Comparison of ENCODE assay signal across 14 cellular contexts in the genomic region with DNA sequence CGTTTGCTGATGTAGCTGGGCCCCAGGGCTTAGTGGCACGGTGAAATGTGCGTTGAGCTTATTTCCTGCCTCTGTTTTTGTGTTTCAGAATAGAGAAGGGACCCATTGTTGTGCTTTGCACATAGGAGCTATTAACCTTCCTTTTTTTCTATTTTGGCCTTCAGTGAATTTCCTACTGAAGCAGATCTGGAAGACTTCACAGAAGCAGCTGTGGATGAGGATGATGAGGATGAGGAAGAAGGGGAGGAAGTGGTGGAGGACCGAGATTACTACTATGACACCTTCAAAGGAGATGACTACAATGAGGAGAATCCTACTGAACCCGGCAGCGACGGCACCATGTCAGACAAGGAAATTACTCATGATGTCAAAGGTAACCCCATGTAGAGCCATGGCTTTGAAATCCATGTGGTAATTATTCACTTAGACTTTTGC. TPM values are rescaled to one million over a fixed set of nuclear protein-coding genes. Genes with fewer than 3 reads are reported as not detected.
DNase-seq lines count a peak whose midpoint lies in the region; ATAC-seq, FAIRE-seq and TF ChIP-seq lines count a peak whose summit lies in the region.
"Had no signal": no experiment of that assay in that cellular context is flagged by ENCODE, and none has a peak within 500 bp of the region (broad histone marks: within the 10 kb centered on the region; RNA-seq: fewer than 3 reads in every experiment).

No MANE protein-coding gene starts in this region.

- H3K9me2 ChIP-seq in hepatocyte (replicated peaks; ENCODE audit: insufficient read depth), result no peaks in the 10 kb centered on the region

- H3K9me3 Mint-ChIP-seq in activated CD4-positive, alpha-beta T cell treated with anti-CD3 and anti-CD28 coated beads for 36 hours (ENCODE audit: low read depth), result no peaks in the 10 kb centered on the region
- H3K9me3 Mint-ChIP-seq in WTC11, result no peaks in the 10 kb centered on the region
- H3K9me3 Mint-ChIP-seq: IgD-negative memory B cell had no signal

- H4K20me1 ChIP-seq in hepatocyte (ENCODE audit: insufficient read depth, poor library complexity, severe bottlenecking), result no peaks in the 10 kb centered on the region

- peaks cover 4% of the 10 kb centered on the region for H3K27me3 Mint-ChIP-seq in activated CD4-positive, alpha-beta T cell treated with anti-CD3 and anti-CD28 coated beads for 36 hours
- H3K27me3 Mint-ChIP-seq in WTC11 (ENCODE audit: low read depth), result no peaks in the 10 kb centered on the region
- H3K27me3 Mint-ChIP-seq: IgD-negative memory B cell had no signal

- POLR2A ChIA-PET in activated CD4-positive, alpha-beta T cell treated with anti-CD3 and anti-CD28 coated beads for 36 hours (lab: Charles Lee), result interaction anchor here (1.3 kb wide), 1 partner anchor 119 kb away, joined by 3 read pairs; no protein-coding TSS in a partner anchor
- POLR2A ChIA-PET in WTC11 (lab: Charles Lee), result interaction anchor here (1.0 kb wide), 1 partner anchor 201 kb away, joined by 3 read pairs; no protein-coding TSS in a partner anchor

- no peaks in the 10 kb centered on the region for H3K9me3 ChIP-seq in hepatocyte (ENCODE audit: low read depth)
- H3K9me3 ChIP-seq: A549, upper lobe of right lung had no signal

- H3K27me3 ChIP-seq in hepatocyte, result no peaks in the 10 kb centered on the region
- H3K27me3 ChIP-seq: upper lobe of right lung had no signal

- peak; percentile 82 for ATAC-seq in activated CD4-positive, alpha-beta T cell treated with anti-CD3 and anti-CD28 coated beads for 36 hours
- ATAC-seq in WTC11 (no peak), esophagus mucosa (peak; percentile 70)
- ATAC-seq: A549, upper lobe of right lung had no signal

- H3K27ac ChIP-seq in hepatocyte, result no peak overlapping the region
- H3K27ac ChIP-seq: A549 had no signal

- H3K27ac Mint-ChIP-seq in activated CD4-positive, alpha-beta T cell treated with anti-CD3 and anti-CD28 coated beads for 36 hours, result no peak overlapping the region
- peak overlapping the region; percentile 64; the same call in 1 of the 2 replicates for H3K27ac Mint-ChIP-seq in WTC11
- H3K27ac Mint-ChIP-seq: IgD-negative memory B cell had no signal

- 94% methylated on average over 7 of the region's 7 CpGs for WGBS in hepatocyte (ENCODE audit: low lambda C conversion rate, missing lambda C conversion rate)

- H3K4me1 Mint-ChIP-seq in activated CD4-positive, alpha-beta T cell treated with anti-CD3 and anti-CD28 coated beads for 36 hours, result peaks cover 46% of the 10 kb centered on the region
- peaks cover 14% of the 10 kb centered on the region for H3K4me1 Mint-ChIP-seq in WTC11

- no peaks in the 10 kb centered on the region for H3K36me3 ChIP-seq in hepatocyte (replicated peaks; ENCODE audit: insufficient read depth, low read depth)

- peaks cover 41% of the 10 kb centered on the region for H3K79me2 ChIP-seq in hepatocyte

- no peak for FAIRE-seq in frontal cortex (lab: Jason Lieb, UNC)
- FAIRE-seq: A549 had no signal

- no peak overlapping the region for H3K4me2 ChIP-seq in hepatocyte
- H3K4me2 ChIP-seq: A549 had no signal

- CTCF ChIA-PET in activated CD4-positive, alpha-beta T cell treated with anti-CD3 and anti-CD28 coated beads for 36 hours (lab: Charles Lee), result interaction anchor here (0.8 to 6.6 kb wide), 4 partner anchors 9 to 130 kb away, joined by 3 to 46 read pairs (median 4); no protein-coding TSS in a partner anchor
- CTCF ChIA-PET in WTC11 (lab: Charles Lee), result interaction anchor here (1.0 to 2.8 kb wide), 2 partner anchors 10 to 24 kb away, joined by 4 to 16 read pairs; no protein-coding TSS in a partner anchor

- DNase-seq in activated CD4-positive, alpha-beta T cell treated with anti-CD3 and anti-CD28 coated beads for 36 hours, result peak; percentile 74
- DNase-seq in activated CD4-positive, alpha-beta T cell treated with anti-CD3 and anti-CD28 coated beads, Interleukin-2, amount 50 U/mL, for 1 hour, result no peak
- no peak for DNase-seq in WTC11 (ENCODE audit: low spot score)
- DNase-seq in stimulated activated CD4-positive, alpha-beta T cell treated with anti-CD3 and anti-CD28 coated beads, TNF-alpha, amount 100 ng/mL, for 48 hours (ENCODE audit: low read depth in 3 of 3), result peak in 2 of 3 donors; percentile 30 to 32
- DNase-seq in frontal cortex (ENCODE audit: low spot score in 2 of 2), result no peak
- no peak for DNase-seq in inferior parietal cortex (ENCODE audit: extremely low spot score)
- DNase-seq in hepatocyte (ENCODE audit: low spot score), result no peak
- DNase-seq: amniotic stem cell, NCI-H2081 treated with DMSO at 0.1 percent for 48 hours, upper lobe of right lung had no signal

- intact Hi-C loops in activated CD4-positive, alpha-beta T cell treated with anti-CD3 and anti-CD28 coated beads for 36 hours (cut with DNase I, micrococcal nuclease), result loop anchor here (2.0 to 5.0 kb wide), 2 partner anchors 119 to 120 kb away; a partner anchor contains a TSS

- peaks cover 34% of the 10 kb centered on the region for H3K36me3 Mint-ChIP-seq in activated CD4-positive, alpha-beta T cell treated with anti-CD3 and anti-CD28 coated beads for 36 hours (ENCODE audit: low read depth)
- peaks cover 56% of the 10 kb centered on the region for H3K36me3 Mint-ChIP-seq in WTC11

- TF ChIP-seq CTCF in WTC11 (IDR thresholded peaks at IDR 0.05) (no peak), hepatocyte (IDR thresholded peaks at IDR 0.05; ENCODE audit: poor library complexity) (no peak)

- H2AFZ ChIP-seq in hepatocyte, result no peak overlapping the region

- H3K4me1 ChIP-seq in hepatocyte (ENCODE audit: insufficient read depth), result peaks cover 5% of the 10 kb centered on the region

- H3K4me3 Mint-ChIP-seq in activated CD4-positive, alpha-beta T cell treated with anti-CD3 and anti-CD28 coated beads for 36 hours, result no peak overlapping the region
- no peak overlapping the region for H3K4me3 Mint-ChIP-seq in WTC11

- H3K4me3 ChIP-seq in hepatocyte, result no peak overlapping the region
- H3K4me3 ChIP-seq: A549, upper lobe of right lung had no signal

TF ChIP-seq in WTC11, 78 proteins besides CTCF, POLR2A, EP300 and RAD21:
- no peak for TF ChIP-seq ZNF416 (CRISPR knock-in tag; IDR thresholded peaks at IDR 0.05)
- TF ChIP-seq ZNF232 (CRISPR knock-in tag; IDR thresholded peaks at IDR 0.05), result no peak
- no peak for TF ChIP-seq NR2C2 (CRISPR knock-in tag; IDR thresholded peaks at IDR 0.05)
- TF ChIP-seq NR3C1 (CRISPR knock-in tag; conservative IDR thresholded peaks at IDR 0.05; ENCODE audit: low read depth), result no peak
- no peak for TF ChIP-seq TCF7 (CRISPR knock-in tag; IDR thresholded peaks at IDR 0.05; ENCODE audit: low read depth)
- TF ChIP-seq, protein P1, sequence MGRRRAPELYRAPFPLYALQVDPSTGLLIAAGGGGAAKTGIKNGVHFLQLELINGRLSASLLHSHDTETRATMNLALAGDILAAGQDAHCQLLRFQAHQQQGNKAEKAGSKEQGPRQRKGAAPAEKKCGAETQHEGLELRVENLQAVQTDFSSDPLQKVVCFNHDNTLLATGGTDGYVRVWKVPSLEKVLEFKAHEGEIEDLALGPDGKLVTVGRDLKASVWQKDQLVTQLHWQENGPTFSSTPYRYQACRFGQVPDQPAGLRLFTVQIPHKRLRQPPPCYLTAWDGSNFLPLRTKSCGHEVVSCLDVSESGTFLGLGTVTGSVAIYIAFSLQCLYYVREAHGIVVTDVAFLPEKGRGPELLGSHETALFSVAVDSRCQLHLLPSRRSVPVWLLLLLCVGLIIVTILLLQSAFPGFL (CRISPR knock-in tag; IDR thresholded peaks at IDR 0.05; ENCODE audit: borderline replicate concordance), result no peak
- TF ChIP-seq ZNF138 (CRISPR knock-in tag; conservative IDR thresholded peaks at IDR 0.05), result no peak
- TF ChIP-seq, protein P2, sequence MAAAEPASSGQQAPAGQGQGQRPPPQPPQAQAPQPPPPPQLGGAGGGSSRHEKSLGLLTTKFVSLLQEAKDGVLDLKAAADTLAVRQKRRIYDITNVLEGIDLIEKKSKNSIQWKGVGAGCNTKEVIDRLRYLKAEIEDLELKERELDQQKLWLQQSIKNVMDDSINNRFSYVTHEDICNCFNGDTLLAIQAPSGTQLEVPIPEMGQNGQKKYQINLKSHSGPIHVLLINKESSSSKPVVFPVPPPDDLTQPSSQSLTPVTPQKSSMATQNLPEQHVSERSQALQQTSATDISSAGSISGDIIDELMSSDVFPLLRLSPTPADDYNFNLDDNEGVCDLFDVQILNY (CRISPR knock-in tag; IDR thresholded peaks at IDR 0.05), result no peak
- no peak for TF ChIP-seq KAT7 (CRISPR knock-in tag; IDR thresholded peaks at IDR 0.05; ENCODE audit: borderline replicate concordance)
- TF ChIP-seq RELA (CRISPR knock-in tag; IDR thresholded peaks at IDR 0.05; ENCODE audit: borderline replicate concordance), result no peak
- TF ChIP-seq, protein P3, sequence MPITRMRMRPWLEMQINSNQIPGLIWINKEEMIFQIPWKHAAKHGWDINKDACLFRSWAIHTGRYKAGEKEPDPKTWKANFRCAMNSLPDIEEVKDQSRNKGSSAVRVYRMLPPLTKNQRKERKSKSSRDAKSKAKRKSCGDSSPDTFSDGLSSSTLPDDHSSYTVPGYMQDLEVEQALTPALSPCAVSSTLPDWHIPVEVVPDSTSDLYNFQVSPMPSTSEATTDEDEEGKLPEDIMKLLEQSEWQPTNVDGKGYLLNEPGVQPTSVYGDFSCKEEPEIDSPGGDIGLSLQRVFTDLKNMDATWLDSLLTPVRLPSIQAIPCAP (CRISPR knock-in tag; IDR thresholded peaks at IDR 0.05), result no peak

RNA-seq across cellular contexts. Expression of a gene that starts 37.4 kb away (rescaled TPM):
- total RNA-seq in activated CD4-positive, alpha-beta T cell treated with anti-CD3 and anti-CD28 coated beads for 36 hours, result not detected
- total RNA-seq in WTC11 (2021) (27.5 to 33.9 TPM (median 27.8 TPM) in 3 replicates), esophagus mucosa (121 TPM), frontal cortex (not detected), hepatocyte (80.8 and 85.2 TPM in 2 replicates)
- 81.4 and 93.3 TPM in 2 replicates for polyA plus RNA-seq in hepatocyte
- total RNA-seq: Daoy had no signal

RNA-seq across cellular contexts. Expression of a gene that starts 52.5 kb away (rescaled TPM):
- 10 to 100 TPM; 34.6 to 40.2 TPM for total RNA-seq in activated CD4-positive, alpha-beta T cell treated with anti-CD3 and anti-CD28 coated beads for 36 hours
- total RNA-seq in WTC11 (2021) (340 to 353 TPM (median 345 TPM) in 3 replicates), esophagus mucosa (124 TPM), frontal cortex (241 TPM), hepatocyte (485 and 500 TPM in 2 replicates)
- polyA plus RNA-seq in hepatocyte, result 475 and 481 TPM in 2 replicates

Comparison
In these comparisons a context has a peak if more than half of its experiments do, and no peak if none do; other contexts are left out.
1. DNase-seq: peak in activated CD4-positive, alpha-beta T cell treated with anti-CD3 and anti-CD28 coated beads for 36 hours (single experiment) and stimulated activated CD4-positive, alpha-beta T cell treated with anti-CD3 and anti-CD28 coated beads, TNF-alpha, amount 100 ng/mL, for 48 hours (2 of 3); none in activated CD4-positive, alpha-beta T cell treated with anti-CD3 and anti-CD28 coated beads, Interleukin-2, amount 50 U/mL, for 1 hour (single experiment), WTC11 (single experiment), frontal cortex (0 of 2), inferior parietal cortex (single experiment) and hepatocyte (single experiment).
2. RNA of a gene that starts 37.4 kb away (total RNA-seq): 121 TPM in esophagus mucosa (single experiment), 80.8 to 85.2 TPM in hepatocyte and 27.5 to 33.9 TPM in WTC11; not detected in activated CD4-positive, alpha-beta T cell treated with anti-CD3 and anti-CD28 coated beads for 36 hours and not detected in frontal cortex (single experiment); every median in the first group is over 10 times any median in the second.